Comparison of ENCODE assay signal across 12 cellular contexts in the genomic region with DNA sequence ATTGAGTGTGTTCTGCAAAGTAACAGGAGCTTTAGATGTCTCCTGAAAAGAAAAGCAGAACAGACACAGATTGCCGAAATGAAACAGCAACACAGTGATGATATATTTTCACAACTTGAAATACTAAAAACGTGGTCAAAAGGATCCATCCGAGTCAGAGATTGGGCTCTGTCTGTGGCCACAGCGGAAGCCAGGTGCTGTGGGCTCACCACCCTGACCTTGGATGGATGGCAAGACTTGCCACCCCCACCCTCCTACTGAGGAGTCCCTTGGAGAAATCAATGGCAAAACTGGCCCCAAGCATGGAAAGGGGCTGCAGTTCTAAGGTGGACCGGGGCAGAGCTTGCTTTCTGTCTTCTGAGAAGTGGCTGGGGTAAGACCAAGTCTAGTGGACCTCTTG. TPM values are rescaled to one million over a fixed set of nuclear protein-coding genes. Genes with fewer than 3 reads are reported as not detected.
A peak's percentile ranks its signal among the peaks of the same experiment; 100 is the strongest.
DNase-seq lines count a peak whose midpoint lies in the region; ATAC-seq, FAIRE-seq and TF ChIP-seq lines count a peak whose summit lies in the region.
"Had no signal": no experiment of that assay in that cellular context is flagged by ENCODE, and none has a peak within 500 bp of the region (broad histone marks: within the 10 kb centered on the region; RNA-seq: fewer than 3 reads in every experiment).

No MANE protein-coding gene starts in this region.

- ATAC-seq in GM18498 (IDR thresholded peaks at IDR 0.05; ENCODE audit: unreplicated experiment) (peak; percentile 58), HG02678 (IDR thresholded peaks at IDR 0.05; ENCODE audit: unreplicated experiment) (peak; percentile 42), GM21737 (IDR thresholded peaks at IDR 0.05; ENCODE audit: unreplicated experiment) (no peak)
- ATAC-seq: gastrocnemius medialis had no signal

- H3K27me3 Mint-ChIP-seq in activated CD4-positive, alpha-beta memory T cell treated with anti-CD3 and anti-CD28 coated beads, Interleukin-2, amount 10 ng/mL, durations not matched to agents 7 days and 5 days = peaks cover 1% of the 10 kb centered on the region

- H3K4me3 Mint-ChIP-seq in activated CD4-positive, alpha-beta memory T cell treated with anti-CD3 and anti-CD28 coated beads, Interleukin-2, amount 10 ng/mL, durations not matched to agents 7 days and 5 days = peak overlapping the region; percentile 92
- H3K4me3 Mint-ChIP-seq: type B pancreatic cell had no signal

- peaks cover 3% of the 10 kb centered on the region for H3K9me3 Mint-ChIP-seq in activated CD4-positive, alpha-beta memory T cell treated with anti-CD3 and anti-CD28 coated beads, Interleukin-2, amount 10 ng/mL, durations not matched to agents 7 days and 5 days
- H3K9me3 Mint-ChIP-seq: type B pancreatic cell had no signal

- CTCF ChIA-PET in activated CD4-positive, alpha-beta memory T cell treated with anti-CD3 and anti-CD28 coated beads, Interleukin-2, amount 10 ng/mL, durations not matched to agents 7 days and 5 days (lab: Charles Lee) = interaction anchor here (1.1 to 3.7 kb wide), 4 partner anchors 8 to 548 kb away, joined by 3 to 32 read pairs (median 12); partner anchors contain the start of gene COPS8

- no peak for TF ChIP-seq POLR2A in GM12892 (IDR thresholded peaks at IDR 0.05; ENCODE audit: low read depth, low read length)

- H3K27ac Mint-ChIP-seq in activated CD4-positive, alpha-beta memory T cell treated with anti-CD3 and anti-CD28 coated beads, Interleukin-2, amount 10 ng/mL, durations not matched to agents 7 days and 5 days = peak overlapping the region; percentile 88
- H3K27ac Mint-ChIP-seq: type B pancreatic cell had no signal

- POLR2A ChIA-PET in activated CD4-positive, alpha-beta memory T cell treated with anti-CD3 and anti-CD28 coated beads, Interleukin-2, amount 10 ng/mL, durations not matched to agents 7 days and 5 days (lab: Charles Lee) = interaction anchor here (1.2 to 3.1 kb wide), 7 partner anchors 8 to 547 kb away, joined by 3 to 31 read pairs (median 5); no protein-coding TSS in a partner anchor

- no peak for FAIRE-seq in GM12892 (lab: Jason Lieb, UNC)

- peaks cover 65% of the 10 kb centered on the region for H3K4me1 Mint-ChIP-seq in activated CD4-positive, alpha-beta memory T cell treated with anti-CD3 and anti-CD28 coated beads, Interleukin-2, amount 10 ng/mL, durations not matched to agents 7 days and 5 days

- DNase-seq in activated CD4-positive, alpha-beta memory T cell treated with anti-CD3 and anti-CD28 coated beads, Interleukin-2, amount 10 ng/mL, durations not matched to agents 7 days and 5 days = peak; percentile 40
- DNase-seq in stimulated activated CD8-positive, alpha-beta memory T cell treated with anti-CD3 and anti-CD28 coated beads, Interleukin-4, amount 100 ng/mL, for 48 hours = peak; percentile 53
- DNase-seq in NCI-H1436 (lab: John Stamatoyannopoulos, UW) = no peak
- no peak for DNase-seq in GM12892 (ENCODE audit: insufficient read length)
- DNase-seq: activated gamma-delta T cell treated with Interleukin-2 at 50 U/mL for 16 hours; gastrocnemius medialis; NCI-H187 treated with DMSO at 0.1 percent for 48 hours; stimulated activated CD4-positive, alpha-beta T cell treated with anti-CD3 and anti-CD28 coated beads, Interleukin-4, amount 100 ng/mL, for 1 hour had no signal

- peaks cover 45% of the 10 kb centered on the region for H3K36me3 Mint-ChIP-seq in activated CD4-positive, alpha-beta memory T cell treated with anti-CD3 and anti-CD28 coated beads, Interleukin-2, amount 10 ng/mL, durations not matched to agents 7 days and 5 days (ENCODE audit: low read depth)
- H3K36me3 Mint-ChIP-seq: type B pancreatic cell had no signal

RNA-seq across cellular contexts. Expression of gene ACKR3, which starts 31.4 kb away (rescaled TPM):
- total RNA-seq in activated CD4-positive, alpha-beta memory T cell treated with anti-CD3 and anti-CD28 coated beads, Interleukin-2, amount 10 ng/mL, durations not matched to agents 7 days and 5 days = 1 to 10 TPM; 2.5 to 2.7 TPM
- 8.4 TPM for polyA plus RNA-seq in GM12892 (2012; ENCODE audit: missing spikeins)

Comparison
In these comparisons a context has a peak if more than half of its experiments do, and no peak if none do; other contexts are left out.
1. DNase-seq: peak in activated CD4-positive, alpha-beta memory T cell treated with anti-CD3 and anti-CD28 coated beads, Interleukin-2, amount 10 ng/mL, durations not matched to agents 7 days and 5 days (single experiment) and stimulated activated CD8-positive, alpha-beta memory T cell treated with anti-CD3 and anti-CD28 coated beads, Interleukin-4, amount 100 ng/mL, for 48 hours (single experiment); none in NCI-H1436 (single experiment) and GM12892 (single experiment).